ENCODE assay signal across 1 cellular context in the genomic region with DNA sequence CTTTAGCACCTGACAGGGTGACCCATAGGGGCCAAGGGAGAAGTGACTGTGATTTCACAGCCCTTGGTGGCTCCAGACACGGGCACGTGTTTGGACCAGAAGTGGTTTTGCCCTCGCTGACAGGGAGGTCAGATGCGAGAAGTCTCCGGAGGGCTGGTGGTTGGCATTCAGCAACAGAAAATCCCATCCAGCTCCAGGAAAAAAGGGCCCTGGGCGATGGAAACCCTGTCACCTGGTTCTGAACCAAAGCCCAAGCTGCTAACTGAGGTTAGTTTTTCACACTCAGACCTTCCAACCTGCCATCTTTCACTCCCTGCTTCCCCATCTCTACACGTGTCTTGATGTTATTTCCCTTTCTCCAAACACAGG.
TF ChIP-seq lines count a peak whose summit lies in the region.

No MANE protein-coding gene starts in this region.

TF ChIP-seq in H1, 55 proteins besides CTCF, POLR2A, EP300 and RAD21:
- peak; percentile 12 for TF ChIP-seq KDM4A (IDR thresholded peaks at IDR 0.05; ENCODE audit: low read depth, low read length, severe bottlenecking)
- TF ChIP-seq TCF12 (IDR thresholded peaks at IDR 0.05; ENCODE audit: low read depth, low read length): no peak
